In the genomic region with DNA sequence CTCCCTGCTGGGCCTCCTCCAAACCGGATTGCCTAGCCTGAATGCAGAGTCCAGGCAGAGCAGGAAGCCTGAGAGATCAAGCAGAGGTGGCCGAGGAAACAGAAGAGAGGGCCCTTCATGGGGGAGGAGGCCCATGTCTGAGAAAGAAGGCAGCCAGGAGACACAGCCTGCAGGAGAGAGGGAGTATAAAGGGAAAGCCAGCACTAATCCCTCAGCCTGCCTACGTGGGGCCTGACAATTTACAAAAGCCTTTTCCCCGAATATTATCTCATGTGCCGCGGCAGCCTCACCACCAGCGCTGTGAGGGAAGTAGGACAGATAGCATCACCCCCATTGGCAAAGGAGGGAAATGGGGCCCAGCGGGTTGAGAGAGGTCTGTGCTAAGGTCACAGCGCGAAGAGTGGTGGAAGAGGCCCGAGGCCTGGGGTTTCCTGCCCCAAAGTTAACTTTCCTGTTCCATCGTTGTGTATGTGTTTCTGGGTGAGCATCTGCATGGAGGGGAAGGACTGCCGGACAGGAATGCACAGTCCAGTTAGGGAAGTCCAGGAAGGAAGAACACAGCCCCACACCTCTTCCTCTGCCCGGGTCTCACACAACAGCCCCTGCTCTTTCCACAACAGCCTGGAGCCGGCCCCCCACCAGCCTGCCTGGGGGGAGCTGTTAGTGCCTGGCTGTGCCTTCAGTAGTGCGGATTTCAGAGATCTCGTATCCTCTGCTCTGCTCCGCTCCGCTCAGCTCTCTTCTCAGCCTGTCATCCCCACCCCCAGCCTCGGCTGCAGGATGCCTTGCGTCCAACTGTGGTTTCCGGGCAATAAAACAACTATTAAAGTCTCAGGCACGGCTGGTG, we compare ENCODE assay signal across 1 cellular context.
TF ChIP-seq lines count a peak whose summit lies in the region.

No MANE protein-coding gene starts in this region.

TF ChIP-seq in HCT116, 20 proteins besides CTCF, POLR2A, EP300 and RAD21 (continued from another document):
- TF ChIP-seq REST (IDR thresholded peaks at IDR 0.05; ENCODE audit: low read depth) (no peak), EZH2 (IDR thresholded peaks at IDR 0.05) (no peak), MAX (IDR thresholded peaks at IDR 0.05) (no peak)
